Comparison of ENCODE assay signal across 1 cellular context in the genomic region with DNA sequence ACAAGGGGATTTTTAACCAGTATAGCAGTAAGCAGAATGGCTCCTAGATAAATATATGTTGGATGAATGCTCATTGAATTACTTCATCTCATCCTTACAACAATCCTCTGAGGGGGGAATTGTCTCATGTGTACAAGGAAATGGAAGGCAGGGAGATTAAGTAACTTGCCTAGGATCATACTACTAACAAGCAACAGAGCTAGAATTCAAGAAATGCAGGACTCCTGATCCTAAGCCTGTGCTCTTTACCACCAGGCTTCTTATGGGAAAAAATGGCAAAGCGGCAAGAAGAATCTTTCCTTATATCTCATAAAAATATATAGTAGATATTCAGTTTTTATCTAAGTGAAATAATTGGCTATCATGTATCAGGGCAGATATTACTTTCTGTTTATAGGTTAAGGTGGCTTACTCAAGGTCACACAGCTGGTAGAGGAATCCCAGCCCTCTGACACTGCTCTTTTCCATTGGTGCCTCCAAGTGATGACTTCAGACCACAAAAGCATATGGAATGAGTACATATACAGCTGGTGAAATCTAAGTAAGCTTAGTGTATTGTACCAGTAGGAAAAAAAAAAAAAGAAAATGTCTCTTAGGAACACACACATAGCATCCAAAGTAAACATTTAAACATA.
TF ChIP-seq lines count a peak whose summit lies in the region.

No MANE protein-coding gene starts in this region.

TF ChIP-seq in SK-N-SH, 30 proteins besides CTCF, POLR2A, EP300 and RAD21 (continued from another document):
- TF ChIP-seq, protein P1, sequence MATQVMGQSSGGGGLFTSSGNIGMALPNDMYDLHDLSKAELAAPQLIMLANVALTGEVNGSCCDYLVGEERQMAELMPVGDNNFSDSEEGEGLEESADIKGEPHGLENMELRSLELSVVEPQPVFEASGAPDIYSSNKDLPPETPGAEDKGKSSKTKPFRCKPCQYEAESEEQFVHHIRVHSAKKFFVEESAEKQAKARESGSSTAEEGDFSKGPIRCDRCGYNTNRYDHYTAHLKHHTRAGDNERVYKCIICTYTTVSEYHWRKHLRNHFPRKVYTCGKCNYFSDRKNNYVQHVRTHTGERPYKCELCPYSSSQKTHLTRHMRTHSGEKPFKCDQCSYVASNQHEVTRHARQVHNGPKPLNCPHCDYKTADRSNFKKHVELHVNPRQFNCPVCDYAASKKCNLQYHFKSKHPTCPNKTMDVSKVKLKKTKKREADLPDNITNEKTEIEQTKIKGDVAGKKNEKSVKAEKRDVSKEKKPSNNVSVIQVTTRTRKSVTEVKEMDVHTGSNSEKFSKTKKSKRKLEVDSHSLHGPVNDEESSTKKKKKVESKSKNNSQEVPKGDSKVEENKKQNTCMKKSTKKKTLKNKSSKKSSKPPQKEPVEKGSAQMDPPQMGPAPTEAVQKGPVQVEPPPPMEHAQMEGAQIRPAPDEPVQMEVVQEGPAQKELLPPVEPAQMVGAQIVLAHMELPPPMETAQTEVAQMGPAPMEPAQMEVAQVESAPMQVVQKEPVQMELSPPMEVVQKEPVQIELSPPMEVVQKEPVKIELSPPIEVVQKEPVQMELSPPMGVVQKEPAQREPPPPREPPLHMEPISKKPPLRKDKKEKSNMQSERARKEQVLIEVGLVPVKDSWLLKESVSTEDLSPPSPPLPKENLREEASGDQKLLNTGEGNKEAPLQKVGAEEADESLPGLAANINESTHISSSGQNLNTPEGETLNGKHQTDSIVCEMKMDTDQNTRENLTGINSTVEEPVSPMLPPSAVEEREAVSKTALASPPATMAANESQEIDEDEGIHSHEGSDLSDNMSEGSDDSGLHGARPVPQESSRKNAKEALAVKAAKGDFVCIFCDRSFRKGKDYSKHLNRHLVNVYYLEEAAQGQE (IDR thresholded peaks at IDR 0.05; ENCODE audit: low read depth, low read length) = no peak
- TF ChIP-seq TAF1 (IDR thresholded peaks at IDR 0.05; ENCODE audit: borderline replicate concordance, low read depth, low read length) (no peak), RCOR1 (IDR thresholded peaks at IDR 0.05; ENCODE audit: low read length) (no peak), TCF12 (IDR thresholded peaks at IDR 0.05) (no peak)
